In genomic region chr12:99130808-99131538, GRCh38 we compare ENCODE assay signal across 9 cellular contexts.
DNase-seq lines count a peak whose midpoint lies in the region; ATAC-seq and TF ChIP-seq lines count a peak whose summit lies in the region.
"Had no signal": no experiment of that assay in that cellular context is flagged by ENCODE, and none has a peak within 500 bp of the region (broad histone marks: within the 10 kb centered on the region; RNA-seq: fewer than 3 reads in every experiment).

No MANE protein-coding gene starts in this region.

- no peaks in the 10 kb centered on the region for H3K27me3 ChIP-seq in naive thymus-derived CD4-positive, alpha-beta T cell (ENCODE audit: control insufficient read depth in 2 of 2, insufficient read depth in 2 of 2, low read length in 2 of 2)

- H3K27me3 Mint-ChIP-seq in naive thymus-derived CD4-positive, alpha-beta T cell: no peaks in the 10 kb centered on the region

- H3K27ac ChIP-seq in naive thymus-derived CD4-positive, alpha-beta T cell (ENCODE audit: low read depth, low read length): no peak overlapping the region

- H3K4me3 ChIP-seq in choroid plexus epithelial cell (ENCODE audit: low read depth, low read length): no peak overlapping the region
- H3K4me3 ChIP-seq in naive thymus-derived CD4-positive, alpha-beta T cell (ENCODE audit: low read length): no peak overlapping the region

- no peak overlapping the region for H3K27ac Mint-ChIP-seq in naive thymus-derived CD4-positive, alpha-beta T cell

- intact Hi-C loops in naive thymus-derived CD4-positive, alpha-beta T cell (cut with micrococcal nuclease): no loop called here

- H3K4me1 Mint-ChIP-seq in naive thymus-derived CD4-positive, alpha-beta T cell: no peaks in the 10 kb centered on the region

- CTCF ChIA-PET in naive thymus-derived CD4-positive, alpha-beta T cell (lab: Charles Lee): no interaction called here

- H3K36me3 Mint-ChIP-seq in naive thymus-derived CD4-positive, alpha-beta T cell: no peaks in the 10 kb centered on the region

- H3K4me3 Mint-ChIP-seq in naive thymus-derived CD4-positive, alpha-beta T cell: no peak overlapping the region

- H3K4me1 ChIP-seq in naive thymus-derived CD4-positive, alpha-beta T cell (ENCODE audit: control insufficient read depth in 2 of 2, insufficient read depth in 2 of 2, low read length in 2 of 2): no peaks in the 10 kb centered on the region

- TF ChIP-seq CTCF in choroid plexus epithelial cell (conservative IDR thresholded peaks at IDR 0.05; ENCODE audit: low read depth, low read length): no peak

- POLR2A ChIA-PET in naive thymus-derived CD4-positive, alpha-beta T cell (lab: Charles Lee): no interaction called here

- ATAC-seq in GM21360 (IDR thresholded peaks at IDR 0.05; ENCODE audit: unreplicated experiment) (peak; percentile 96), HG03354 (IDR thresholded peaks at IDR 0.05; ENCODE audit: poor library complexity, severe bottlenecking, unreplicated experiment) (peak; percentile 97)
- ATAC-seq in naive thymus-derived CD4-positive, alpha-beta T cell: no peak

- DNase-seq in A172 (ENCODE audit: low spot score) (peak; percentile 17), choroid plexus epithelial cell (ENCODE audit: low read depth) (peak; percentile 14), NCI-H128 (lab: John Stamatoyannopoulos, UW; ENCODE audit: unreplicated experiment) (no peak), NCI-H2196 (lab: John Stamatoyannopoulos, UW; ENCODE audit: unreplicated experiment) (no peak), DMS79 treated with DMSO at 0.1 percent for 48 hours (lab: John Stamatoyannopoulos, UW) (no peak)
- no peak for DNase-seq in naive thymus-derived CD4-positive, alpha-beta T cell
- DNase-seq: KBM-7 had no signal

- H3K36me3 ChIP-seq in naive thymus-derived CD4-positive, alpha-beta T cell (ENCODE audit: control insufficient read depth in 2 of 3, insufficient read depth in 3 of 3, low read length in 3 of 3): no peaks in the 10 kb centered on the region

- no peaks in the 10 kb centered on the region for H3K9me3 ChIP-seq in naive thymus-derived CD4-positive, alpha-beta T cell (ENCODE audit: control insufficient read depth in 2 of 3, low read length in 3 of 3)

- H3K9me3 Mint-ChIP-seq in naive thymus-derived CD4-positive, alpha-beta T cell: peaks cover 0 to 12% (median 3%) of the 10 kb centered on the region in 11 donors

Comparison
In these comparisons a context has a peak if more than half of its experiments do, and no peak if none do; other contexts are left out.
1. DNase-seq: peak in A172 (single experiment) and choroid plexus epithelial cell (single experiment); none in NCI-H128 (single experiment), NCI-H2196 (single experiment), DMS79 treated with DMSO at 0.1 percent for 48 hours (single experiment) and naive thymus-derived CD4-positive, alpha-beta T cell (0 of 9).